In the genomic region with DNA sequence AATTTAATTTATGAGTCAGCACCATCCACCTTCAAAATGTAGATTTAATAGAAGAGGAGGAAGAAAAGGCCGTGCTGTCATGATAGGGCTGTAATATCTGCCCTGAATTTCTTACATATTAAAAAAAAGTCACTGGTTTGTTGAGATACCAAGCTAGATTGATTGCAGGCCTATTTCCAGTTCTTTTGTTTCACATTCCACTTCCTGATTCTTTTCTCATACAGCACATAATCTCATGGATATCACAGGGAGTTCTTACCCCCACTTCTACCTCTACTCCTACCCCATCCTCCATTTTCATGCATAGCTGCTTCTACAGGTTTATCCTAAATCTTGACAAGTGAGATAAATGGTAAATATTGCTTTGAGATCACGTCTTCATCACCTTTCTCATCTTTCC, we compare ENCODE assay signal across 23 cellular contexts.
A peak's percentile ranks its signal among the peaks of the same experiment; 100 is the strongest.
DNase-seq lines count a peak whose midpoint lies in the region.
"Had no signal": no experiment of that assay in that cellular context is flagged by ENCODE, and none has a peak within 500 bp of the region (broad histone marks: within the 10 kb centered on the region; RNA-seq: fewer than 3 reads in every experiment).

No MANE protein-coding gene starts in this region.

- H3K4me1 ChIP-seq in neuron (ENCODE audit: insufficient read depth, low read length) = peaks cover 13% of the 10 kb centered on the region
- H3K4me1 ChIP-seq: right atrium auricular region, testis had no signal

- no peaks in the 10 kb centered on the region for H3K9me3 ChIP-seq in neuron (ENCODE audit: low read length)
- H3K9me3 ChIP-seq: right atrium auricular region, testis had no signal

- no peak overlapping the region for H3K4me3 ChIP-seq in neuron (ENCODE audit: low read length)
- H3K4me3 ChIP-seq: GM23338, lung, PC-9, right atrium auricular region, smooth muscle cell, testis had no signal

- H3K27ac ChIP-seq in caudate nucleus (ENCODE audit: low read depth, low read length) = peak overlapping the region; percentile 50
- H3K27ac ChIP-seq: PC-9, right atrium auricular region, testis, VCaP had no signal

- H2AFZ ChIP-seq in neuron (ENCODE audit: low read depth, low read length) = peak overlapping the region; percentile 85
- H2AFZ ChIP-seq: GM23338, PC-9 had no signal

- no peaks in the 10 kb centered on the region for H3K27me3 ChIP-seq in neuron (ENCODE audit: insufficient read depth, low read length)
- H3K27me3 ChIP-seq: right atrium auricular region, testis had no signal

- DNase-seq in NCI-H1092 treated with DMSO at 0.1 percent for 48 hours (lab: John Stamatoyannopoulos, UW) (peak; percentile 71), NCI-H1092 (lab: John Stamatoyannopoulos, UW) (no peak), NCI-H2196 (lab: John Stamatoyannopoulos, UW; ENCODE audit: unreplicated experiment) (peak; percentile 47), caudate nucleus (lab: John Stamatoyannopoulos, UW) (peak in 2 of 61 donors; percentile 19 to 39), HT-29 (ENCODE audit: low spot score) (no peak), NCI-H748 treated with DMSO at 0.1 percent for 48 hours (lab: John Stamatoyannopoulos, UW) (no peak), GDM1 (lab: John Stamatoyannopoulos, UW) (no peak)
- DNase-seq: activated CD4-positive, alpha-beta T cell treated with anti-CD3 and anti-CD28 coated beads for 36 hours; activated CD8-positive, alpha-beta memory T cell treated with anti-CD3 and anti-CD28 coated beads for 24 hours; activated effector memory CD4-positive, alpha-beta T cell treated with Interleukin-2 at 50 U/mL for 16 hours; activated T-cell treated with anti-CD3 and anti-CD28 coated beads for 4 hours; amygdala; hippocampal formation; PC-9; posterior cingulate gyrus; stimulated activated naive CD4-positive, alpha-beta T cell treated with Interleukin-2 at 50 U/mL for 16 hours; testis had no signal

- H3K36me3 ChIP-seq in neuron (ENCODE audit: insufficient read depth, low read length) = no peaks in the 10 kb centered on the region
- H3K36me3 ChIP-seq: right atrium auricular region had no signal

Comparison
In these comparisons a context has a peak if more than half of its experiments do, and no peak if none do; other contexts are left out.
1. DNase-seq: peak in NCI-H1092 treated with DMSO at 0.1 percent for 48 hours (single experiment) and NCI-H2196 (single experiment); none in NCI-H1092 (single experiment), HT-29 (single experiment), NCI-H748 treated with DMSO at 0.1 percent for 48 hours (single experiment) and GDM1 (single experiment).